In the genomic region with DNA sequence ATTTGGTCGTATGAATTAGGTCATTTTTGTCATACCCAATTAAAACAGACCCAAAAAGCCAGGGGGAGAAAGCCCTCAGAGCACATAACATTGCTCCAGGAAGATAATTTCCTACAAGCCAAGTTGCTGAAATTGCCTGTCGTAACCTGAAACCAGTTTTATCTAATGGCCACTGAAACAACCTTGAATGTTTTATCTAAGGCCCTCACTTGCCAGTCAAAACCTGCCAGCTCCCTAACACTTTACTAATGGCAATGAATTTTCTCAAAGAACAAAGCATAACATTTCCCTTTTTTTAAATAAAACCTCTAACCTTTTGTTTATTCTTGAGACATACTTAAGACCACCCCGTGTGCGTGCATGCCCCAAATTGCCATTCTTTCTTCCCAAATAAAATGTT, we compare ENCODE assay signal across 20 cellular contexts.
"Had no signal": no experiment of that assay in that cellular context is flagged by ENCODE, and none has a peak within 500 bp of the region (broad histone marks: within the 10 kb centered on the region; RNA-seq: fewer than 3 reads in every experiment).

No MANE protein-coding gene starts in this region.

- DNase-seq: activated B cell treated with CpG ODN at 0.5 μM for 24 hours; activated CD4-positive, alpha-beta T cell treated with anti-CD3 and anti-CD28 coated beads for 48 hours; activated CD8-positive, alpha-beta memory T cell treated with anti-CD3 and anti-CD28 coated beads, Interleukin-2, amount 50 U/mL, for 4 hours; activated CD8-positive, alpha-beta T cell treated with anti-CD3 and anti-CD28 coated beads, Interleukin-2, amount 10 ng/mL, durations not matched to agents 7 days and 5 days; activated effector memory CD4-positive, alpha-beta T cell treated with anti-CD3 and anti-CD28 coated beads, Interleukin-2, amount 50 U/mL, for 16 hours; activated T-cell treated with anti-CD3 and anti-CD28 coated beads, Interleukin-2, amount 50 U/mL, for 48 hours; central memory CD4-positive, alpha-beta T cell; colonic mucosa; kidney glomerular epithelial cell; occipital lobe; right cardiac atrium; stimulated activated CD4-positive, alpha-beta T cell treated with anti-CD3 and anti-CD28 coated beads, Interleukin-15, amount 100 ng/mL, for 24 hours; stimulated activated CD4-positive, alpha-beta T cell treated with anti-CD3 and anti-CD28 coated beads, Interleukin-4, amount 100 ng/mL, for 1 hour; stimulated activated naive CD4-positive, alpha-beta T cell; tibial artery had no signal

- H3K4me1 ChIP-seq: adrenal gland, colonic mucosa, prostate gland, tibial artery had no signal

- H3K36me3 ChIP-seq: adrenal gland, colonic mucosa, prostate gland, tibial artery had no signal

- H3K4me3 ChIP-seq: adrenal gland, colonic mucosa, prostate gland, skin epidermis, tibial artery had no signal

- ATAC-seq: activated CD8-positive, alpha-beta T cell treated with anti-CD3 and anti-CD28 coated beads, Interleukin-2, amount 10 ng/mL, durations not matched to agents 7 days and 5 days; esophagus mucosa; natural killer cell treated with Interleukin-12 subunit alpha and Interleukin-12 subunit beta and Interleukin-15 and Interleukin-18, amount 100 ng/mL, for 72 hours; right cardiac atrium had no signal

- H3K27me3 ChIP-seq: adrenal gland, colonic mucosa, tibial artery had no signal

- H3K9me3 ChIP-seq: adrenal gland, colonic mucosa, prostate gland, tibial artery had no signal

- H3K27ac ChIP-seq: adrenal gland, colonic mucosa, prostate gland, skin epidermis, tibial artery had no signal
